ENCODE assay signal across 20 cellular contexts in genomic region chr3:103949690-103950089, GRCh38.
A peak's percentile ranks its signal among the peaks of the same experiment; 100 is the strongest.
DNase-seq lines count a peak whose midpoint lies in the region; ATAC-seq and TF ChIP-seq lines count a peak whose summit lies in the region.
"Had no signal": no experiment of that assay in that cellular context is flagged by ENCODE, and none has a peak within 500 bp of the region (broad histone marks: within the 10 kb centered on the region; RNA-seq: fewer than 3 reads in every experiment).

No MANE protein-coding gene starts in this region.

- TF ChIP-seq CTCF in PC-3 (conservative IDR thresholded peaks at IDR 0.05; ENCODE audit: low read depth, low read length): no peak
- no peak for TF ChIP-seq CTCF in CD8-positive, alpha-beta T cell (IDR thresholded peaks at IDR 0.05)

- H3K9ac ChIP-seq in PC-3 (ENCODE audit: low read length): no peak overlapping the region
- H3K9ac ChIP-seq: KMS-11 had no signal

- H3K27me3 ChIP-seq in PC-3 (ENCODE audit: low read length): 0 out of 2 replicates have a peak, but pooled peaks cover 2% of the 10 kb centered on the region
- no peaks in the 10 kb centered on the region for H3K27me3 ChIP-seq in CD8-positive, alpha-beta T cell (ENCODE audit: insufficient read depth, low read length)
- H3K27me3 ChIP-seq: SJSA1 had no signal

- POLR2A ChIA-PET in PC-3 (lab: Charles Lee; ENCODE audit: unreplicated experiment): no interaction called here
- POLR2A ChIA-PET in CD8-positive, alpha-beta T cell (lab: Charles Lee): interaction anchor here (0.8 kb wide), 1 partner anchor 42 kb away, joined by 3 read pairs; no protein-coding TSS in a partner anchor

- H3K4me1 Mint-ChIP-seq in CD8-positive, alpha-beta T cell (ENCODE audit: low read depth): no peaks in the 10 kb centered on the region
- H3K4me1 Mint-ChIP-seq: CD4-positive, CD25-positive, alpha-beta regulatory T cell had no signal

- H3F3A ChIP-seq in PC-3 (ENCODE audit: low read length, unreplicated experiment): no peaks in the 10 kb centered on the region

- no peak overlapping the region for H3K27ac ChIP-seq in PC-3 (ENCODE audit: low read length)
- H3K27ac ChIP-seq in CD8-positive, alpha-beta T cell (ENCODE audit: low read depth, low read length): no peak overlapping the region
- H3K27ac ChIP-seq: HL-60, KMS-11, SJSA1 had no signal

- H3K4me1 ChIP-seq in PC-3 (ENCODE audit: insufficient read depth, low read length): no peaks in the 10 kb centered on the region
- no peaks in the 10 kb centered on the region for H3K4me1 ChIP-seq in CD8-positive, alpha-beta T cell (ENCODE audit: insufficient read depth, low read length)
- H3K4me1 ChIP-seq: SJSA1 had no signal

- H3K4me2 ChIP-seq in PC-3 (ENCODE audit: low read length): no peak overlapping the region
- H3K4me2 ChIP-seq: KMS-11 had no signal

- no peak overlapping the region for H2AFZ ChIP-seq in PC-3 (ENCODE audit: low read length)

- BruUV-seq in PC-3 (replicated peaks; lab: Mats Ljungman, UMichigan): no TSS peak

- no peaks in the 10 kb centered on the region for H3K79me2 ChIP-seq in PC-3 (ENCODE audit: low read length)

- no peaks in the 10 kb centered on the region for H4K20me1 ChIP-seq in PC-3 (ENCODE audit: low read length)

- H3K27ac Mint-ChIP-seq in CD8-positive, alpha-beta T cell: no peak overlapping the region
- H3K27ac Mint-ChIP-seq: CD4-positive, CD25-positive, alpha-beta regulatory T cell had no signal

- no peaks in the 10 kb centered on the region for H3K9me2 ChIP-seq in PC-3 (replicated peaks; ENCODE audit: low read length)

- H3K27me3 Mint-ChIP-seq in CD8-positive, alpha-beta T cell (ENCODE audit: low read depth): no peaks in the 10 kb centered on the region
- H3K27me3 Mint-ChIP-seq: CD4-positive, CD25-positive, alpha-beta regulatory T cell had no signal

- CTCF ChIA-PET in PC-3 (lab: Charles Lee): no interaction called here
- CTCF ChIA-PET in CD8-positive, alpha-beta T cell (lab: Charles Lee): no interaction called here

- peak; percentile 50 for DNase-seq in ELR (ENCODE audit: low read depth)
- DNase-seq in HPDE6-E6E7 (ENCODE audit: extremely low spot score): peak; percentile 2
- DNase-seq in PC-3: peak; percentile 21
- DNase-seq in kidney tubule cell (ENCODE audit: low spot score): peak; percentile 6
- DNase-seq in CD8-positive, alpha-beta T cell: no peak
- DNase-seq: CD4-positive, CD25-positive, alpha-beta regulatory T cell; COR-L47; DMS79; IMR-90; MV-4-11; NCI-H146; NCI-H2029; NCI-H2171; NCI-H524 treated with DMSO at 0.1 percent for 48 hours had no signal

- intact Hi-C loops in PC-3 (cut with micrococcal nuclease): no loop called here
- intact Hi-C loops in CD8-positive, alpha-beta T cell (cut with DNase I, micrococcal nuclease): no loop called here

- H3K4me3 Mint-ChIP-seq in CD8-positive, alpha-beta T cell: no peak overlapping the region
- H3K4me3 Mint-ChIP-seq: CD4-positive, CD25-positive, alpha-beta regulatory T cell had no signal

- H3K9me3 ChIP-seq in PC-3 (ENCODE audit: low read length): no peaks in the 10 kb centered on the region
- H3K9me3 ChIP-seq in CD8-positive, alpha-beta T cell (ENCODE audit: low read length): no peaks in the 10 kb centered on the region
- H3K9me3 ChIP-seq: SJSA1 had no signal

- peak; percentile 77 for ATAC-seq in PC-3
- no peak for ATAC-seq in CD8-positive, alpha-beta T cell
- ATAC-seq in activated CD4-positive, CD25-positive, alpha-beta regulatory T cell treated with anti-CD3 and anti-CD28 coated beads, Interleukin-2, amount 50 U/mL, for 24 hours: no peak
- no peak for ATAC-seq in HG03108 (IDR thresholded peaks at IDR 0.05; ENCODE audit: unreplicated experiment)
- ATAC-seq: Right ventricle myocardium inferior had no signal

- H3K36me3 ChIP-seq in PC-3 (ENCODE audit: low read depth, low read length): no peaks in the 10 kb centered on the region
- H3K36me3 ChIP-seq in CD8-positive, alpha-beta T cell (ENCODE audit: insufficient read depth, low read length): no peaks in the 10 kb centered on the region
- H3K36me3 ChIP-seq: SJSA1 had no signal

- peaks cover 1% of the 10 kb centered on the region for H3K9me3 Mint-ChIP-seq in CD8-positive, alpha-beta T cell

- no peaks in the 10 kb centered on the region for H3K36me3 Mint-ChIP-seq in CD8-positive, alpha-beta T cell
- H3K36me3 Mint-ChIP-seq: CD4-positive, CD25-positive, alpha-beta regulatory T cell had no signal

- no peak overlapping the region for H3K4me3 ChIP-seq in PC-3 (ENCODE audit: low read length)
- no peak overlapping the region for H3K4me3 ChIP-seq in CD8-positive, alpha-beta T cell (ENCODE audit: low read depth, low read length)
- H3K4me3 ChIP-seq: SJSA1 had no signal

Comparison
In these comparisons a context has a peak if more than half of its experiments do, and no peak if none do; other contexts are left out.
1. DNase-seq: peak in ELR (single experiment), HPDE6-E6E7 (single experiment), PC-3 (single experiment) and kidney tubule cell (single experiment); none in CD8-positive, alpha-beta T cell (0 of 7).